In genomic region chr2:205156457-205156856, GRCh38 we compare ENCODE assay signal across 6 cellular contexts.
"Had no signal": no experiment of that assay in that cellular context is flagged by ENCODE, and none has a peak within 500 bp of the region (broad histone marks: within the 10 kb centered on the region; RNA-seq: fewer than 3 reads in every experiment).

No MANE protein-coding gene starts in this region.

- H3K4me2 ChIP-seq: KMS-11 had no signal

- H3K9ac ChIP-seq: KMS-11 had no signal

- H3K27ac ChIP-seq: HL-60, KMS-11 had no signal

- DNase-seq: IMR-90, KBM-7, KG1 had no signal

- FAIRE-seq: HTR-8/SVneo had no signal
